1 cellular context compared by ENCODE assay signal in the genomic region with DNA sequence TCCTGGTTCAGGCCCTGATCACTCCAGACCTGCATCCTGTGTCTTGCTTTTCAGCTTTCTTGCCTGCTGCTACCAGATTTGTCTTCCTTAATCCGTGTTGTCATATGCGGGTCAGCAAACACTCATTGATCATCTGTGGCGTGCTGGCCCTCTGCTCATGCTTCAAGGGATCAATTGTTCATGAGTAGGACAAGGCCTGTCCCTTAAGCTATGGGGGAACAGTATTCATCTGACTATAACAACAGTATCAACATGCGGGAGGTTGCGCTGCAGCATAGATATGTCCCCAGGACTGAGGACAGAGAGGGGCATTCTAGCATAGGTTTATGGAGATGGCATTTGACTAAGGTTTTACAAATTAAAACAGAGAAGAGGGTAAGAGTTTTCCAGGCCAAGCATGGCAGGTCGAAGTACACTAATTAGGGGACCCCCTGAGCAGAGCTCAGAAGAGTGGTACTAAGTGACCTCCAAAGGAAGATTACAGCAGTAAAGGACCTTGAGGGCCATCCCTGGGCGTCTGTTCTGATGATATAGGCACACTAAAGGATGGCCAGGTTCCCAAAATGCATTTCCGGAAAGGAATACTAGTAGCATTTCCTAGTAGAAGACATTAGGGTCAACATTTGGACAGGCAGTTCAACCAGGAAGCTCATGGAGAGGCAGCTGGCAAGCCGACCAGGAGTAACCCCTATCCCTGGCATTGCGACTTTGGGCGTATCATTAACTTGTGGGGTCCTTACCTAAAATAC.
TF ChIP-seq lines count a peak whose summit lies in the region.

No MANE protein-coding gene starts in this region.

TF ChIP-seq in H1, 55 proteins besides CTCF, POLR2A, EP300 and RAD21:
- TF ChIP-seq KDM4A (IDR thresholded peaks at IDR 0.05; ENCODE audit: low read depth, low read length, severe bottlenecking): no peak
- no peak for TF ChIP-seq SIN3A (conservative IDR thresholded peaks at IDR 0.05 in 1 of 2, IDR thresholded peaks at IDR 0.05 in 1 of 2; ENCODE audit: low read depth in 1 of 2, low read length in 2 of 2)
- TF ChIP-seq SAP30 (IDR thresholded peaks at IDR 0.05; ENCODE audit: insufficient read depth, insufficient replicate concordance, low read length): no peak
- TF ChIP-seq, protein P1, sequence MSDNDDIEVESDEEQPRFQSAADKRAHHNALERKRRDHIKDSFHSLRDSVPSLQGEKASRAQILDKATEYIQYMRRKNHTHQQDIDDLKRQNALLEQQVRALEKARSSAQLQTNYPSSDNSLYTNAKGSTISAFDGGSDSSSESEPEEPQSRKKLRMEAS (IDR thresholded peaks at IDR 0.05): no peak
- no peak for TF ChIP-seq TCF12 (IDR thresholded peaks at IDR 0.05; ENCODE audit: low read depth, low read length)
- no peak for TF ChIP-seq ASH2L (IDR thresholded peaks at IDR 0.05; ENCODE audit: low read length)
